In the genomic region with DNA sequence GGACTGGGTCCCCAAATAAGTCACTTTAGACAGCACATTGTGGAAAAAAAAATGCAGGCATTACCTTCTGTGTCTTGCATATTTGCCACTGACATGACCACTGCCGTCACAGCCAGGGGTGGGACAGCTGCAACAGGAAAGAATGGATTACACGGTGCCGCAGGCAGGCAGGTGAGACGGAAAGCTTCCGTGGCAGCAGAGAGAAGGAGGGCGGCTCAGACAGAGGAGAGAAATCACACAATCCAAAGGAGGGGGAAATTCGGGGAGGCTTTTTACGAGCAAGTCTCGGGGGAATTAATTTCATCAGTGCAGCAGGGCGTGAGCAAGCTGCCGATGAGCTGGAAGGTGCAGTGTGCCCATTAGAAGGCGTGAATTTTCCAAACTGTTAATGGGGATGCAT, we compare ENCODE assay signal across 23 cellular contexts.
DNase-seq lines count a peak whose midpoint lies in the region; ATAC-seq and TF ChIP-seq lines count a peak whose summit lies in the region.
"Had no signal": no experiment of that assay in that cellular context is flagged by ENCODE, and none has a peak within 500 bp of the region (broad histone marks: within the 10 kb centered on the region; RNA-seq: fewer than 3 reads in every experiment).

No MANE protein-coding gene starts in this region.

- no peak overlapping the region for H3K4me3 ChIP-seq in BLaER1 treated with 17β-estradiol and CSF1 and Interleukin-3, amounts not matched to agents 10 nM and 100 nM
- H3K4me3 ChIP-seq in body of pancreas = no peak overlapping the region
- H3K4me3 ChIP-seq: gastrocnemius medialis, GM23248, hepatocyte, mucosa of descending colon, Peyer's patch, upper lobe of left lung had no signal

- DNase-seq in HT-29 (ENCODE audit: low spot score) = peak; percentile 43
- peak; percentile 99 for DNase-seq in NCI-H2171 (lab: John Stamatoyannopoulos, UW)
- peak; percentile 30 for DNase-seq in islet precursor cell
- DNase-seq in RPMI8226 = no peak
- no peak for DNase-seq in left colon
- DNase-seq in body of pancreas = no peak
- DNase-seq: activated CD4-positive, alpha-beta T cell treated with anti-CD3 and anti-CD28 coated beads for 48 hours; activated CD8-positive, alpha-beta memory T cell treated with anti-CD3 and anti-CD28 coated beads for 24 hours; activated T-cell treated with anti-CD3 and anti-CD28 coated beads for 4 hours; amygdala; gastrocnemius medialis; GM23248; mucosa of descending colon; natural killer cell; NCI-H1048; Peyer's patch; SHP77 treated with DMSO at 0.1 percent for 48 hours; stimulated activated CD4-positive, alpha-beta T cell treated with anti-CD3 and anti-CD28 coated beads, Interleukin-15, amount 100 ng/mL, for 24 hours; upper lobe of left lung had no signal

- no peak overlapping the region for H3K27ac ChIP-seq in BLaER1 treated with 17β-estradiol and CSF1 and Interleukin-3, amounts not matched to agents 10 nM and 100 nM
- no peak overlapping the region for H3K27ac ChIP-seq in body of pancreas
- H3K27ac ChIP-seq: C4-2B, gastrocnemius medialis, GM23248, hepatocyte, Peyer's patch, upper lobe of left lung had no signal

- 58% methylated on average over 12 of the region's 12 CpGs for WGBS in body of pancreas, 2 donors

- no peak for ATAC-seq in left colon
- ATAC-seq in body of pancreas = no peak
- ATAC-seq: gastrocnemius medialis; mucosa of descending colon; natural killer cell; stimulated activated effector memory CD8-positive, alpha-beta T cell treated with anti-CD3 and anti-CD28 coated beads, Interleukin-12 subunit alpha, Interleukin-12 subunit beta, amount 100 ng/mL, for 72 hours had no signal

- intact Hi-C loops in left colon (cut with DNase I, micrococcal nuclease) (no loop called here), body of pancreas (cut with DNase I) (no loop called here)

- H4K20me1 ChIP-seq in BLaER1 treated with 17β-estradiol and CSF1 and Interleukin-3, amounts not matched to agents 10 nM and 100 nM = no peaks in the 10 kb centered on the region; a peak in 2 of 22 replicates

- H3K36me3 ChIP-seq in BLaER1 treated with 17β-estradiol and CSF1 and Interleukin-3, amounts not matched to agents 10 nM and 100 nM = no peaks in the 10 kb centered on the region
- no peaks in the 10 kb centered on the region for H3K36me3 ChIP-seq in body of pancreas (replicated peaks in 1 of 2; ENCODE audit: insufficient read depth in 1 of 2, low read depth in 2 of 2)
- H3K36me3 ChIP-seq: gastrocnemius medialis, Peyer's patch, upper lobe of left lung had no signal

- no peak for TF ChIP-seq POLR2A in body of pancreas (IDR thresholded peaks at IDR 0.05)

- H3K9me3 ChIP-seq in BLaER1 treated with 17β-estradiol and CSF1 and Interleukin-3, amounts not matched to agents 10 nM and 100 nM (replicated peaks in 1 of 11) = peaks cover 0 to 9% (median 0%) of the 10 kb centered on the region in 11 experiments; a peak in 5 of 22 replicates
- no peaks in the 10 kb centered on the region for H3K9me3 ChIP-seq in body of pancreas
- H3K9me3 ChIP-seq: mucosa of descending colon, Peyer's patch, upper lobe of left lung had no signal

- TF ChIP-seq CTCF in body of pancreas (IDR thresholded peaks at IDR 0.05) = no peak

- peaks cover 0 to 27% (median 0%) of the 10 kb centered on the region in 11 experiments; a peak in 8 of 22 replicates for H3K27me3 ChIP-seq in BLaER1 treated with 17β-estradiol and CSF1 and Interleukin-3, amounts not matched to agents 10 nM and 100 nM
- no peaks in the 10 kb centered on the region for H3K27me3 ChIP-seq in body of pancreas
- H3K27me3 ChIP-seq: gastrocnemius medialis, hepatocyte, Peyer's patch, upper lobe of left lung had no signal

- H3K4me2 ChIP-seq in BLaER1 treated with 17β-estradiol and CSF1 and Interleukin-3, amounts not matched to agents 10 nM and 100 nM = peak overlapping the region in 9 of 11 experiments; percentile 45 to 81 (median 71); a peak in 18 of 22 replicates
- H3K4me2 ChIP-seq: hepatocyte had no signal

- peaks cover 0 to 33% (median 21%) of the 10 kb centered on the region in 10 experiments; a peak in 17 of 20 replicates for H3K4me1 ChIP-seq in BLaER1 treated with 17β-estradiol and CSF1 and Interleukin-3, amounts not matched to agents 10 nM and 100 nM
- no peaks in the 10 kb centered on the region for H3K4me1 ChIP-seq in body of pancreas
- H3K4me1 ChIP-seq: gastrocnemius medialis, Peyer's patch, upper lobe of left lung had no signal

- no peak overlapping the region for H3K9ac ChIP-seq in BLaER1 treated with 17β-estradiol and CSF1 and Interleukin-3, amounts not matched to agents 10 nM and 100 nM
- H3K9ac ChIP-seq: GM23248 had no signal

Comparison
In these comparisons a context has a peak if more than half of its experiments do, and no peak if none do; other contexts are left out.
1. DNase-seq: peak in HT-29 (single experiment), NCI-H2171 (single experiment) and islet precursor cell (single experiment); none in RPMI8226 (single experiment), left colon (0 of 2) and body of pancreas (0 of 4).